19 cellular contexts compared by ENCODE assay signal in genomic region chr7:79241288-79242055, GRCh38.
A peak's percentile ranks its signal among the peaks of the same experiment; 100 is the strongest.
DNase-seq lines count a peak whose midpoint lies in the region; ATAC-seq and TF ChIP-seq lines count a peak whose summit lies in the region.
"Had no signal": no experiment of that assay in that cellular context is flagged by ENCODE, and none has a peak within 500 bp of the region (broad histone marks: within the 10 kb centered on the region; RNA-seq: fewer than 3 reads in every experiment).

No MANE protein-coding gene starts in this region.

- H3K79me2 ChIP-seq in PC-3 (ENCODE audit: low read length) = no peaks in the 10 kb centered on the region

- H3K4me2 ChIP-seq in PC-3 (ENCODE audit: low read length) = no peak overlapping the region

- peak; percentile 72 for ATAC-seq in PC-3
- no peak for ATAC-seq in HG03354 (IDR thresholded peaks at IDR 0.05; ENCODE audit: poor library complexity, severe bottlenecking, unreplicated experiment)
- no peak for ATAC-seq in HG02852 (IDR thresholded peaks at IDR 0.05; ENCODE audit: unreplicated experiment)
- no peak for ATAC-seq in HG03442 (IDR thresholded peaks at IDR 0.05; ENCODE audit: unreplicated experiment)
- ATAC-seq: activated CD4-positive, CD25-positive, alpha-beta regulatory T cell treated with anti-CD3 and anti-CD28 coated beads, Interleukin-2, amount 50 U/mL, for 24 hours had no signal

- H3K9me2 ChIP-seq in PC-3 (replicated peaks; ENCODE audit: low read length) = no peaks in the 10 kb centered on the region

- H3K9me3 Mint-ChIP-seq in progenitor cell of endocrine pancreas (ENCODE audit: low read depth) = no peaks in the 10 kb centered on the region
- H3K9me3 Mint-ChIP-seq: activated naive CD4-positive, alpha-beta T cell treated with anti-CD3 and anti-CD28 coated beads, Interleukin-2, amount 50 U/mL, for 24 hours; memory B cell had no signal

- DNase-seq in BJ (ENCODE audit: low read depth) (peak; percentile 71), PC-3 (peak; percentile 47), fibroblast of gingiva (ENCODE audit: low read depth) (peak; percentile 76), progenitor cell of endocrine pancreas (ENCODE audit: low spot score, unreplicated experiment) (no peak), NCI-H2196 treated with DMSO at 0.1 percent for 48 hours (lab: John Stamatoyannopoulos, UW; ENCODE audit: unreplicated experiment) (no peak)
- DNase-seq: cerebellar nuclear complex, DMS79 treated with DMSO at 0.1 percent for 48 hours, NCI-H1417, NCI-H526, RPMI8226, tibial artery had no signal

- H3K9me3 ChIP-seq in PC-3 (ENCODE audit: low read length) = no peaks in the 10 kb centered on the region
- H3K9me3 ChIP-seq: tibial artery had no signal

- no peak overlapping the region for H2AFZ ChIP-seq in PC-3 (ENCODE audit: low read length)

- H3K27me3 Mint-ChIP-seq in progenitor cell of endocrine pancreas = no peaks in the 10 kb centered on the region
- H3K27me3 Mint-ChIP-seq: activated naive CD4-positive, alpha-beta T cell treated with anti-CD3 and anti-CD28 coated beads, Interleukin-2, amount 50 U/mL, for 24 hours; memory B cell had no signal

- H3K27ac Mint-ChIP-seq in progenitor cell of endocrine pancreas = peak overlapping the region; percentile 4
- H3K27ac Mint-ChIP-seq: activated naive CD4-positive, alpha-beta T cell treated with anti-CD3 and anti-CD28 coated beads, Interleukin-2, amount 50 U/mL, for 24 hours; CD14-positive monocyte; memory B cell had no signal

- H3K36me3 ChIP-seq in BJ (ENCODE audit: control insufficient read depth, insufficient read depth, low read length) (no peaks in the 10 kb centered on the region), PC-3 (ENCODE audit: low read depth, low read length) (no peaks in the 10 kb centered on the region)
- H3K36me3 ChIP-seq: tibial artery had no signal

- H3K9ac ChIP-seq in PC-3 (ENCODE audit: low read length) = no peak overlapping the region

- no TSS peak for BruUV-seq in PC-3 (replicated peaks; lab: Mats Ljungman, UMichigan)

- TF ChIP-seq CTCF in BJ (IDR thresholded peaks at IDR 0.05; ENCODE audit: insufficient read depth, low read depth, low read length) (no peak), PC-3 (conservative IDR thresholded peaks at IDR 0.05; ENCODE audit: low read depth, low read length) (no peak), progenitor cell of endocrine pancreas (IDR thresholded peaks at IDR 0.05; ENCODE audit: unreplicated experiment) (no peak)

- peaks cover 4% of the 10 kb centered on the region for H3K4me1 ChIP-seq in PC-3 (ENCODE audit: insufficient read depth, low read length)
- H3K4me1 ChIP-seq: tibial artery had no signal

- CTCF ChIA-PET in BJ (lab: Yijun Ruan, JAX) = interaction anchor here (0.5 kb wide), 2 partner anchors 30 to 149 kb away, joined by 3 to 4 read pairs; no protein-coding TSS in a partner anchor
- CTCF ChIA-PET in PC-3 (lab: Charles Lee) = no interaction called here

- POLR2A ChIA-PET in BJ (lab: Charles Lee) (no interaction called here), PC-3 (lab: Charles Lee; ENCODE audit: unreplicated experiment) (no interaction called here)

- no peak overlapping the region for H3K4me3 Mint-ChIP-seq in progenitor cell of endocrine pancreas (ENCODE audit: low read depth)
- H3K4me3 Mint-ChIP-seq: activated naive CD4-positive, alpha-beta T cell treated with anti-CD3 and anti-CD28 coated beads, Interleukin-2, amount 50 U/mL, for 24 hours; CD14-positive monocyte; memory B cell had no signal

- no peaks in the 10 kb centered on the region for H4K20me1 ChIP-seq in PC-3 (ENCODE audit: low read length)

- no peak overlapping the region for H3K27ac ChIP-seq in PC-3 (ENCODE audit: low read length)
- H3K27ac ChIP-seq: epithelial cell of prostate, tibial artery had no signal

- no peaks in the 10 kb centered on the region for H3K36me3 Mint-ChIP-seq in progenitor cell of endocrine pancreas (ENCODE audit: insufficient read depth)
- H3K36me3 Mint-ChIP-seq: activated naive CD4-positive, alpha-beta T cell treated with anti-CD3 and anti-CD28 coated beads, Interleukin-2, amount 50 U/mL, for 24 hours; CD14-positive monocyte; memory B cell had no signal

- H3K4me1 Mint-ChIP-seq in progenitor cell of endocrine pancreas (ENCODE audit: low read depth) = no peaks in the 10 kb centered on the region
- H3K4me1 Mint-ChIP-seq: activated naive CD4-positive, alpha-beta T cell treated with anti-CD3 and anti-CD28 coated beads, Interleukin-2, amount 50 U/mL, for 24 hours; CD14-positive monocyte; memory B cell had no signal

- H3F3A ChIP-seq in PC-3 (ENCODE audit: low read length, unreplicated experiment) = no peaks in the 10 kb centered on the region

- no peak overlapping the region for H3K4me3 ChIP-seq in BJ (ENCODE audit: low read depth, low read length)
- H3K4me3 ChIP-seq in PC-3 (ENCODE audit: low read length) = no peak overlapping the region
- H3K4me3 ChIP-seq: tibial artery had no signal

- H3K27me3 ChIP-seq in BJ (ENCODE audit: control insufficient read depth, insufficient read depth, low read length) (no peaks in the 10 kb centered on the region), PC-3 (ENCODE audit: low read length) (no peaks in the 10 kb centered on the region)
- H3K27me3 ChIP-seq: tibial artery had no signal

- intact Hi-C loops in PC-3 (cut with micrococcal nuclease) = no loop called here

Comparison
In these comparisons a context has a peak if more than half of its experiments do, and no peak if none do; other contexts are left out.
1. DNase-seq: peak in BJ (single experiment), PC-3 (single experiment) and fibroblast of gingiva (single experiment); none in progenitor cell of endocrine pancreas (single experiment) and NCI-H2196 treated with DMSO at 0.1 percent for 48 hours (single experiment).